Comparison of ENCODE assay signal across 9 cellular contexts in genomic region chr4:98794565-98795205, GRCh38.
A peak's percentile ranks its signal among the peaks of the same experiment; 100 is the strongest.
DNase-seq lines count a peak whose midpoint lies in the region; TF ChIP-seq lines count a peak whose summit lies in the region.
"Had no signal": no experiment of that assay in that cellular context is flagged by ENCODE, and none has a peak within 500 bp of the region (broad histone marks: within the 10 kb centered on the region; RNA-seq: fewer than 3 reads in every experiment).

No MANE protein-coding gene starts in this region.

- DNase-seq in GM03348 (ENCODE audit: low spot score) (peak; percentile 37), RPMI7951 (ENCODE audit: low read depth) (peak; percentile 52), erythroblast (lab: John Stamatoyannopoulos, UW) (peak; percentile 39 to 63), NK-92 (lab: John Stamatoyannopoulos, UW; ENCODE audit: unreplicated experiment) (no peak), DMS79 (lab: John Stamatoyannopoulos, UW) (no peak), KBM-7 (no peak)
- peak; percentile 15 to 40 (median 27) for DNase-seq in stimulated activated CD4-positive, alpha-beta T cell treated with anti-CD3 and anti-CD28 coated beads, Interleukin-1b, Interleukin-23, amount 100 ng/mL, for 24 hours (ENCODE audit: low read depth in 4 of 4, low spot score in 1 of 4)
- DNase-seq in effector CD4-positive, alpha-beta T cell, result no peak
- DNase-seq: NCI-H774 had no signal

- in situ Hi-C loops in KBM-7 (cut with MboI; ENCODE audit: low pct_unique_long_range_greater_than_20kb, low sequenced_read_pairs), result no loop called here

- TF ChIP-seq POLR2A in erythroblast (IDR thresholded peaks at IDR 0.05; ENCODE audit: low read length), result no peak

Comparison
In these comparisons a context has a peak if more than half of its experiments do, and no peak if none do; other contexts are left out.
1. DNase-seq: peak in GM03348 (single experiment), RPMI7951 (single experiment), erythroblast (2 of 2) and stimulated activated CD4-positive, alpha-beta T cell treated with anti-CD3 and anti-CD28 coated beads, Interleukin-1b, Interleukin-23, amount 100 ng/mL, for 24 hours (4 of 4); none in NK-92 (single experiment), effector CD4-positive, alpha-beta T cell (single experiment), DMS79 (single experiment) and KBM-7 (single experiment).